26 cellular contexts compared by ENCODE assay signal in the genomic region with DNA sequence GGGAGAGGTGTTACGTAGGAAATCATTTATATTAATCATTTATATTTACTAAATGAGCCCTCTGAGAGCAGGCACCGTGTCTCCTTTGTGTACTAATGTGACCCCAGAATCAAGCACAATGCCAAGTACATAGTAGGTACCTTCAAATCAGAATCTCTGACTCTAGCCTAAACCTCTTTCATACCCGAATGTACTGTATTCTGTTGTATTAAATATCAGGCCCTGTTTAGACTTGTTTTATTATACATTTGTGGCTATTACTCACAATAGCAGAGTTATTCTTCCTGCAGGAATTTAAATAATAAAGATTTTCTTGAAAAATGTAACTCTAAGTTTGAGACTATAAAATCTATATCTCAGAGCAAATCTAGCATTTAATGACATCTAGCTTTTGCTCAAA.
"Had no signal": no experiment of that assay in that cellular context is flagged by ENCODE, and none has a peak within 500 bp of the region (broad histone marks: within the 10 kb centered on the region; RNA-seq: fewer than 3 reads in every experiment).

No MANE protein-coding gene starts in this region.

- ATAC-seq: left lobe of liver; mucosa of descending colon; natural killer cell treated with Interleukin-12 subunit alpha and Interleukin-12 subunit beta and Interleukin-15 and Interleukin-18, amount 100 ng/mL, for 72 hours; sciatic nerve; stimulated activated effector memory CD8-positive, alpha-beta T cell treated with anti-CD3 and anti-CD28 coated beads, Interleukin-12 subunit alpha, Interleukin-12 subunit beta, amount 100 ng/mL, for 72 hours had no signal

- DNase-seq: colonic mucosa; effector CD8-positive, alpha-beta T cell; endodermal cell; erythroblast; esophagus squamous epithelium; hypothalamus; kidney; mesenchymal stem cell; mucosa of descending colon; naive B cell; nucleus accumbens; stimulated activated CD4-positive, alpha-beta T cell treated with anti-CD3 and anti-CD28 coated beads, Interleukin-2, amount 100 ng/mL, for 24 hours; stimulated activated CD4-positive, alpha-beta T cell treated with anti-CD3 and anti-CD28 coated beads, Interleukin-4, amount 100 ng/mL, for 24 hours; stimulated activated naive CD4-positive, alpha-beta T cell treated with Interleukin-2 at 50 U/mL for 16 hours; stomach; substantia nigra; testis; tibial artery had no signal

- H3K4me3 ChIP-seq: colonic mucosa, esophagus squamous epithelium, lung, mucosa of descending colon, prostate gland, right atrium auricular region, smooth muscle cell, stomach, testis, tibial artery had no signal

- H3K27me3 ChIP-seq: colonic mucosa, esophagus squamous epithelium, right atrium auricular region, stomach, testis, tibial artery had no signal

- H3K4me1 ChIP-seq: colonic mucosa, esophagus squamous epithelium, prostate gland, right atrium auricular region, stomach, testis had no signal

- H3K36me3 ChIP-seq: colonic mucosa, esophagus squamous epithelium, prostate gland, right atrium auricular region, stomach, tibial artery had no signal

- H3K9me3 ChIP-seq: colonic mucosa, esophagus squamous epithelium, mucosa of descending colon, prostate gland, right atrium auricular region, stomach, testis, tibial artery had no signal

- H3K27ac ChIP-seq: colonic mucosa, esophagus squamous epithelium, prostate gland, right atrium auricular region, stomach, testis, tibial artery had no signal
